9 cellular contexts compared by ENCODE assay signal in the genomic region with DNA sequence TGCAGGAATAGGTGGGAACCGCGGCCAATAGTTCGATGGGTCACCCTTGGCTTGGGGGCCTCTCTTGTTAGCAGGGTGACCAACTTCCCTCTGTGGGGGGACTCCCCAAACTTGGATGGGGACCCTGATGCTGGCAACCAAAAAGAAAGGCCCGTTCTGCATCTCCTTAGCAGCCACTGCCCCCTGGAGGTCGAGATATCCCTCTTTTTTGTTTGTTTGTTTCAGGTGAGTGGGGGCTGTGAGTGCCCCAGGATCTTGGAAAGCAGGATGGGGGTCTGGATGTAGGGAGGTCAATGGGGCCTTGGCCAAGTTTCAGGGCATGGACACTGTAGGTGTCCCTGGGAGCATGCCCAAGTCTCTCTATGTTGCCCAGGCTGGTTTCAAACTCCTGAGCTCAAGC. TPM values are rescaled to one million over a fixed set of nuclear protein-coding genes. Genes with fewer than 3 reads are reported as not detected.
DNase-seq lines count a peak whose midpoint lies in the region; ATAC-seq, FAIRE-seq and TF ChIP-seq lines count a peak whose summit lies in the region.
"Had no signal": no experiment of that assay in that cellular context is flagged by ENCODE, and none has a peak within 500 bp of the region (broad histone marks: within the 10 kb centered on the region; RNA-seq: fewer than 3 reads in every experiment).

No MANE protein-coding gene starts in this region.

- no peaks in the 10 kb centered on the region for H3K27me3 Mint-ChIP-seq in mesothelial cell of epicardium (ENCODE audit: low read depth)

- TF ChIP-seq EP300 in GM12878 (IDR thresholded peaks at IDR 0.05; ENCODE audit: borderline replicate concordance in 1 of 2, control insufficient read depth in 1 of 2, low read depth in 2 of 2, low read length in 2 of 2), result no peak

- no peak overlapping the region for H3K27ac Mint-ChIP-seq in mesothelial cell of epicardium

- no peak overlapping the region for H3K4me3 Mint-ChIP-seq in mesothelial cell of epicardium

- no peak overlapping the region for H3K27ac ChIP-seq in GM12878 (ENCODE audit: control insufficient read depth, insufficient read depth)
- H3K27ac ChIP-seq: suprapubic skin had no signal

- ATAC-seq in GM12878 (peak; percentile 49), GM21360 (IDR thresholded peaks at IDR 0.05; ENCODE audit: unreplicated experiment) (no peak)

- no peaks in the 10 kb centered on the region for H4K20me1 ChIP-seq in GM12878 (ENCODE audit: control insufficient read depth, insufficient read depth)

- H3K27me3 ChIP-seq in GM06990 (replicated peaks; ENCODE audit: control insufficient read depth, insufficient read depth, low read length) (no peaks in the 10 kb centered on the region), GM12878 (replicated peaks in 1 of 2; ENCODE audit: control insufficient read depth in 2 of 2, insufficient read depth in 2 of 2, low read length in 1 of 2) (no peaks in the 10 kb centered on the region)
- H3K27me3 ChIP-seq: suprapubic skin had no signal

- CTCF ChIA-PET in GM12878 (lab: Yijun Ruan, JAX), result interaction anchor here (0.9 to 2.1 kb wide), 10 partner anchors 9 to 304 kb away, joined by 3 to 8 read pairs (median 4); a partner anchor contains a TSS

- peak; percentile 38 for TF ChIP-seq CTCF in GM06990 (IDR thresholded peaks at IDR 0.05; ENCODE audit: insufficient read depth, low read length, poor library complexity, severe bottlenecking)
- TF ChIP-seq CTCF in GM12878 (IDR thresholded peaks at IDR 0.05 in 2 of 3, conservative IDR thresholded peaks at IDR 0.05 in 1 of 3; ENCODE audit: control insufficient read depth in 2 of 3, extremely low read depth in 1 of 3, insufficient read depth in 1 of 3, low read depth in 3 of 3, low read length in 3 of 3), result peak; percentile 49 to 60 (median 51); a peak in 5 of 6 replicates
- peak; percentile 26 for TF ChIP-seq CTCF in mesothelial cell of epicardium (IDR thresholded peaks at IDR 0.05; ENCODE audit: unreplicated experiment)

- H2AFZ ChIP-seq in GM12878 (ENCODE audit: control insufficient read depth, low read depth, low read length), result no peak overlapping the region

- no peak overlapping the region for H3K9ac ChIP-seq in GM12878 (ENCODE audit: control insufficient read depth, insufficient read depth, low read length)

- no peak overlapping the region for H3K4me3 ChIP-seq in GM06990 (replicated peaks; ENCODE audit: low read depth, low read length)
- H3K4me3 ChIP-seq in GM12878, result no peak overlapping the region
- H3K4me3 ChIP-seq: suprapubic skin had no signal

- H3K9me3 Mint-ChIP-seq in mesothelial cell of epicardium, result no peaks in the 10 kb centered on the region

- RAD21 ChIA-PET in GM12878 (lab: Charles Lee; ENCODE audit: unreplicated experiment), result interaction anchor here (0.8 to 1.4 kb wide), 4 partner anchors 82 to 225 kb away, joined by 3 to 5 read pairs (median 4); no protein-coding TSS in a partner anchor

- DNase-seq in GM06990 (ENCODE audit: extremely low read depth, insufficient read length) (no peak), Kasumi-1 (lab: John Stamatoyannopoulos, UW) (peak; percentile 31 to 45), GM12878 (ENCODE audit: low read depth, low spot score) (no peak), mesothelial cell of epicardium (ENCODE audit: low spot score in 2 of 2, unreplicated experiment in 2 of 2) (no peak), urothelium cell line (ENCODE audit: low spot score) (no peak), GF-D8 (lab: John Stamatoyannopoulos, UW) (no peak), DMS79 (lab: John Stamatoyannopoulos, UW) (no peak)

- TF ChIP-seq POLR2A in GM12878 (IDR thresholded peaks at IDR 0.05; ENCODE audit: low read depth, low read length), result no peak

- H3K4me2 ChIP-seq in GM12878 (ENCODE audit: control insufficient read depth, insufficient read depth), result no peak overlapping the region

- H3K36me3 Mint-ChIP-seq in mesothelial cell of epicardium, result peaks cover 2% of the 10 kb centered on the region

- intact Hi-C loops in GM12878 (cut with micrococcal nuclease; ENCODE audit: unreplicated experiment), result loop anchor here (1.0 to 2.0 kb wide), 2 partner anchors 81 to 224 kb away; no protein-coding TSS in a partner anchor

- 30% methylated on average over 5 of the region's 5 CpGs for WGBS in GM12878 (ENCODE audit: insufficient coverage, insufficient replicate concordance, low lambda C conversion rate, missing lambda C conversion rate)

- H3K36me3 ChIP-seq in GM06990 (ENCODE audit: control insufficient read depth, insufficient read depth, low read length) (no peaks in the 10 kb centered on the region), GM12878 (ENCODE audit: control insufficient read depth in 2 of 2, insufficient read depth in 2 of 2, low read length in 1 of 2) (no peaks in the 10 kb centered on the region)
- H3K36me3 ChIP-seq: suprapubic skin had no signal

- no peaks in the 10 kb centered on the region for H3K9me3 ChIP-seq in GM12878 (replicated peaks; ENCODE audit: control insufficient read depth, insufficient read depth, low read length)
- H3K9me3 ChIP-seq: suprapubic skin had no signal

- BruUV-seq in GM12878 (replicated peaks; lab: Mats Ljungman, UMichigan), result no TSS peak

- H3K4me1 ChIP-seq in GM12878 (ENCODE audit: control insufficient read depth, insufficient read depth, low read length), result no peaks in the 10 kb centered on the region; the same call in 1 of the 2 replicates

- H3K4me1 Mint-ChIP-seq in mesothelial cell of epicardium, result peaks cover 16% of the 10 kb centered on the region

- POLR2A ChIA-PET in GM12878 (lab: Charles Lee), result no interaction called here

- in situ Hi-C loops in GM12878 (cut with MboI), result loop anchor here (10.0 kb wide), 1 partner anchor 221 kb away; no protein-coding TSS in a partner anchor

- peak; percentile 75 for TF ChIP-seq RAD21 in GM12878 (IDR thresholded peaks at IDR 0.05; ENCODE audit: insufficient read depth, low read depth, low read length)

- no peaks in the 10 kb centered on the region for H3K79me2 ChIP-seq in GM12878 (ENCODE audit: control insufficient read depth, insufficient read depth, low read length)

- SMC1A ChIA-PET in GM12878 (lab: Charles Lee; ENCODE audit: uncharacterized antibody, unreplicated experiment), result interaction anchor here (1.2 to 1.8 kb wide), 2 partner anchors 163 to 171 kb away, joined by 3 to 6 read pairs; no protein-coding TSS in a partner anchor

- FAIRE-seq in GM12878 (lab: Jason Lieb, UNC) (no peak), urothelium cell line (lab: Jason Lieb, UNC) (no peak)

TF ChIP-seq in GM12878, 131 proteins besides CTCF, POLR2A, EP300 and RAD21:
- peak; percentile 74 for TF ChIP-seq SMC3 (IDR thresholded peaks at IDR 0.05; ENCODE audit: borderline replicate concordance, low read length)
- no peak for TF ChIP-seq BACH1 (IDR thresholded peaks at IDR 0.05; ENCODE audit: borderline replicate concordance)
- no peak for TF ChIP-seq EED (IDR thresholded peaks at IDR 0.05; ENCODE audit: low read depth)
- TF ChIP-seq ZNF217 (IDR thresholded peaks at IDR 0.05), result no peak
- no peak for TF ChIP-seq POLR2AphosphoS5 (IDR thresholded peaks at IDR 0.05; ENCODE audit: low read length)
- TF ChIP-seq ZNF207 (IDR thresholded peaks at IDR 0.05; ENCODE audit: borderline replicate concordance), result no peak
- TF ChIP-seq GABPA (IDR thresholded peaks at IDR 0.05; ENCODE audit: low read depth), result no peak
TF ChIP-seq in GM12878: peak in this region for 1.

RNA-seq across cellular contexts. Expression of a gene that starts 7.7 kb away (rescaled TPM):
- 6.6 and 7.9 TPM in 2 replicates for total RNA-seq in GM12878 (2013; cell fraction: nucleolus; rRNA removed)
- total RNA-seq in GM12878 (2014; rRNA removed) (0.82 and 1.3 TPM in 2 replicates), GM12878 (2014; rRNA removed; fragmentation: Illumina TruSeq; extraction: Trizol) (0.28 and 0.31 TPM in 2 replicates), GM12878 (2021) (3.5 and 4.6 TPM in 2 replicates), mesothelial cell of epicardium (29.5 to 31.9 TPM (median 29.5 TPM) in 3 replicates)
- polyA plus RNA-seq in GM12878 (2011; ENCODE audit: low read depth), result 0.39 TPM
- polyA plus RNA-seq in GM12878 (2011; rRNA removed) (0.37 and 0.50 TPM in 2 replicates), GM12878 (2014; fragmentation: Illumina TruSeq; extraction: Trizol) (0.65 and 0.78 TPM in 2 replicates), GM12878 (2014; fragmentation: Nextera tagmentation; extraction: Ambion mirVana) (under 1 TPM in 1 of 2 experiments, not detected in 1; 0.02 TPM), GM12878 (2014; rRNA removed) (2.5 and 2.6 TPM in 2 replicates), GM12878 (2016; fragmentation: Nextera tagmentation; extraction: Ambion mirVana) (1 to 10 TPM; 1.1 TPM)
- 0.37 and 1.1 TPM in 2 replicates for polyA plus RNA-seq in GM12878 (2011; cell fraction: cytosol; rRNA removed)
- polyA plus RNA-seq in GM12878 (2011; cell fraction: nucleus; rRNA removed), result 10.9 and 15.4 TPM in 2 replicates
- 2.2 and 2.5 TPM in 2 replicates for polyA plus RNA-seq in GM12878 (2012)
- polyA minus RNA-seq in GM12878 (2011; rRNA and poly(A)+ RNA removed), result 0.29 and 0.93 TPM in 2 replicates
- polyA minus RNA-seq in GM12878 (2011; cell fraction: cytosol; rRNA and poly(A)+ RNA removed), result 1.1 and 1.5 TPM in 2 replicates
- 1.8 and 3.9 TPM in 2 replicates for polyA minus RNA-seq in GM12878 (2011; cell fraction: nucleus; rRNA and poly(A)+ RNA removed)

RNA-seq across cellular contexts. Expression of a gene that starts 39.0 kb away (rescaled TPM):
- 5.7 and 6.7 TPM in 2 replicates for total RNA-seq in GM12878 (2013; cell fraction: nucleolus; rRNA removed)
- total RNA-seq in GM12878 (2014; rRNA removed), result 3.6 and 5.6 TPM in 2 replicates
- 0.98 and 1.5 TPM in 2 replicates for total RNA-seq in GM12878 (2014; rRNA removed; fragmentation: Illumina TruSeq; extraction: Trizol)
- total RNA-seq in GM12878 (2021), result 12.9 and 14.6 TPM in 2 replicates
- 1.0 TPM for polyA plus RNA-seq in GM12878 (2011; ENCODE audit: low read depth)
- polyA plus RNA-seq in GM12878 (2011; rRNA removed), result 1.0 and 1.2 TPM in 2 replicates
- 1.9 and 2.0 TPM in 2 replicates for polyA plus RNA-seq in GM12878 (2011; cell fraction: cytosol; rRNA removed)
- polyA plus RNA-seq in GM12878 (2011; cell fraction: nucleus; rRNA removed), result 5.8 and 8.9 TPM in 2 replicates
- 3.5 and 4.5 TPM in 2 replicates for polyA plus RNA-seq in GM12878 (2012)
- polyA plus RNA-seq in GM12878 (2014; fragmentation: Illumina TruSeq; extraction: Trizol), result 0.74 and 1.9 TPM in 2 replicates
- under 1 TPM; 0.18 to 0.35 TPM for polyA plus RNA-seq in GM12878 (2014; fragmentation: Nextera tagmentation; extraction: Ambion mirVana)
- polyA plus RNA-seq in GM12878 (2014; rRNA removed), result 3.9 and 5.1 TPM in 2 replicates
- 1 to 10 TPM; 8.0 to 8.1 TPM for polyA plus RNA-seq in GM12878 (2016; fragmentation: Nextera tagmentation; extraction: Ambion mirVana)
- 4.6 and 5.2 TPM in 2 replicates for polyA minus RNA-seq in GM12878 (2011; rRNA and poly(A)+ RNA removed)
- polyA minus RNA-seq in GM12878 (2011; cell fraction: cytosol; rRNA and poly(A)+ RNA removed), result 2.5 and 5.2 TPM in 2 replicates
- polyA minus RNA-seq in GM12878 (2011; cell fraction: nucleus; rRNA and poly(A)+ RNA removed), result 1.6 and 3.1 TPM in 2 replicates
- total RNA-seq in mesothelial cell of epicardium, result 12.0 to 13.2 TPM (median 12.6 TPM) in 3 replicates

Comparison
In these comparisons a context has a peak if more than half of its experiments do, and no peak if none do; other contexts are left out.
1. DNase-seq: peak in Kasumi-1 (2 of 2); none in GM06990 (single experiment), GM12878 (single experiment), mesothelial cell of epicardium (0 of 2), urothelium cell line (single experiment), GF-D8 (single experiment) and DMS79 (single experiment).
2. Peak in every context shown above with its lines, with median percentiles within 50 percentile points of each other: CTCF ChIP-seq.